Comparison of ENCODE assay signal across 11 cellular contexts in the genomic region with DNA sequence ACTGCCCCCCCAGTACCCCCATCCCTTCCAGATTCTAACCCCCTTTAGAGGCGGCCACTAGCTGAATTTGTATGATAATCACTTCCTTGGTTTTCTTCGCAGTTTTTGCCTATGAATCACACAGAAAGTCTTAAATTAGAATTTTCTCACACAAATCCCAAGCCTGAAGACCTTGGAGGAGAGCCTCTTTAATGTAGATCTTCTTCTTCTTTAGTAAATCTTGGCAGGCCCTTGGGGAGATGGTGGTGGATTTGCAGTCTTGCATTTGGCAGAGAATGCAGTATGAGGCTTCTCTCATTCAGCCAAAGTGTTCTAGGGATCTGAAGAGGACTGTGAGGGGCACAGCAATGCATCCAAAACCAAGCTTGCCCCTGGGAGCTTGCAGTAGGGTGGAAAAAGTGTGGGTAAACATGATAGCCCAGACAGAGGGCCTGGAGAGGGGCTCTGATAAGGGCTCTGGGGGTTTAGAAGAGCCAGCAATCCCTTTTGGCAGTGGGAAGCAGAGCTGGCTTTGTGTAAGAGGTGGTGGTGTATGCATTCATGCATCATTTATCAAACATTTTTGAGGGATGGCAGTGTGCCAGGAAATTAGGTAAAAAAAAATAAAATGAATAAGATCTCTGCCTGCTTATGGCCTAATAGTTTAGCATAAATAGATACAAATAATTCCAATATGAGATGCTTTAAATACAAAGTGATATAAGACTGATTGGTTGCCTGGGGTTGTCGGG. TPM values are rescaled to one million over a fixed set of nuclear protein-coding genes. Genes with fewer than 3 reads are reported as not detected.
DNase-seq lines count a peak whose midpoint lies in the region; ATAC-seq and TF ChIP-seq lines count a peak whose summit lies in the region.
"Had no signal": no experiment of that assay in that cellular context is flagged by ENCODE, and none has a peak within 500 bp of the region (broad histone marks: within the 10 kb centered on the region; RNA-seq: fewer than 3 reads in every experiment).

No MANE protein-coding gene starts in this region.

- H3K9me3 ChIP-seq in CD8-positive, alpha-beta memory T cell (ENCODE audit: low read length), result no peaks in the 10 kb centered on the region
- H3K9me3 ChIP-seq in gastrocnemius medialis (no peaks in the 10 kb centered on the region), transverse colon (no peaks in the 10 kb centered on the region)

- no peak overlapping the region for H3K4me3 ChIP-seq in CD8-positive, alpha-beta memory T cell (ENCODE audit: low read length)
- H3K4me3 ChIP-seq in gastrocnemius medialis (no peak overlapping the region), transverse colon (no peak overlapping the region)

- intact Hi-C loops in gastrocnemius medialis (cut with DNase I; ENCODE audit: low total_unique reads) (no loop called here), transverse colon (cut with DNase I; ENCODE audit: low total_unique reads) (no loop called here)

- TF ChIP-seq POLR2A in gastrocnemius medialis (IDR thresholded peaks at IDR 0.05), result no peak
- no peak for TF ChIP-seq POLR2A in transverse colon (IDR thresholded peaks at IDR 0.05)

- H3K4me1 Mint-ChIP-seq in CD8-positive, alpha-beta memory T cell, result peaks cover 44 to 64% (median 59%) of the 10 kb centered on the region in 3 donors
- peaks cover 30 to 39% (median 35%) of the 10 kb centered on the region in 3 donors for H3K4me1 Mint-ChIP-seq in IgD-negative memory B cell

- TF ChIP-seq CTCF in gastrocnemius medialis (IDR thresholded peaks at IDR 0.05 in 4 of 5, conservative IDR thresholded peaks at IDR 0.05 in 1 of 5), result no peak
- no peak for TF ChIP-seq CTCF in transverse colon (IDR thresholded peaks at IDR 0.05)

- peaks cover 0 to 5% (median 4%) of the 10 kb centered on the region in 3 donors for H3K36me3 Mint-ChIP-seq in CD8-positive, alpha-beta memory T cell
- no peaks in the 10 kb centered on the region for H3K36me3 Mint-ChIP-seq in IgD-negative memory B cell

- peaks cover 58% of the 10 kb centered on the region for H3K4me1 ChIP-seq in CD8-positive, alpha-beta memory T cell (ENCODE audit: insufficient read depth, low read length)
- H3K4me1 ChIP-seq in gastrocnemius medialis (no peaks in the 10 kb centered on the region), transverse colon (peaks cover 4 to 10% (median 6%) of the 10 kb centered on the region in 4 donors)

- no peaks in the 10 kb centered on the region for H3K36me3 ChIP-seq in CD8-positive, alpha-beta memory T cell (ENCODE audit: insufficient read depth, low read length)
- H3K36me3 ChIP-seq in gastrocnemius medialis, result no peaks in the 10 kb centered on the region
- H3K36me3 ChIP-seq in transverse colon, result no peaks in the 10 kb centered on the region

- H3K27ac ChIP-seq in CD8-positive, alpha-beta memory T cell (ENCODE audit: low read depth, low read length), result no peak overlapping the region
- H3K27ac ChIP-seq in gastrocnemius medialis, result no peak overlapping the region
- H3K27ac ChIP-seq in transverse colon, result no peak overlapping the region

- no peaks in the 10 kb centered on the region for H3K9me3 Mint-ChIP-seq in CD8-positive, alpha-beta memory T cell
- peaks cover 0 to 8% (median 6%) of the 10 kb centered on the region in 3 donors for H3K9me3 Mint-ChIP-seq in IgD-negative memory B cell

- no peak for DNase-seq in CD8-positive, alpha-beta memory T cell
- DNase-seq in astrocyte of the hippocampus (ENCODE audit: low read depth, low spot score) (peak; percentile 88), myocyte (ENCODE audit: low read depth) (peak; percentile 41), gastrocnemius medialis (no peak), MV-4-11 (lab: John Stamatoyannopoulos, UW) (no peak), transverse colon (no peak)
- DNase-seq: activated T-cell treated with anti-CD3 and anti-CD28 coated beads, Interleukin-2, amount 50 U/mL, for 24 hours; nucleus accumbens had no signal

- TF ChIP-seq EP300 in transverse colon (IDR thresholded peaks at IDR 0.05; ENCODE audit: low read depth), result no peak

- WGBS in transverse colon (ENCODE audit: low coverage in 1 of 2), 2 donors, result 86 to 92% methylated on average over 2 to 3 of the region's 3 CpGs

- H3K27me3 Mint-ChIP-seq in CD8-positive, alpha-beta memory T cell, result no peaks in the 10 kb centered on the region
- no peaks in the 10 kb centered on the region for H3K27me3 Mint-ChIP-seq in IgD-negative memory B cell
- H3K27me3 Mint-ChIP-seq: activated T-cell treated with anti-CD3 and anti-CD28 coated beads, Interleukin-2, amount 50 U/mL, for 24 hours had no signal

- peak overlapping the region in 6 of 8 donors; percentile 22 to 84 (median 57) for H3K27ac Mint-ChIP-seq in CD8-positive, alpha-beta memory T cell
- H3K27ac Mint-ChIP-seq in IgD-negative memory B cell, result peak overlapping the region in 2 of 3 donors; percentile 83 to 88
- H3K27ac Mint-ChIP-seq: activated T-cell treated with anti-CD3 and anti-CD28 coated beads, Interleukin-2, amount 50 U/mL, for 24 hours had no signal

- no peaks in the 10 kb centered on the region for H3K27me3 ChIP-seq in CD8-positive, alpha-beta memory T cell (ENCODE audit: insufficient read depth, low read length, poor library complexity, severe bottlenecking)
- H3K27me3 ChIP-seq in gastrocnemius medialis, result no peaks in the 10 kb centered on the region
- no peaks in the 10 kb centered on the region for H3K27me3 ChIP-seq in transverse colon

- peak overlapping the region in 1 of 7 donors; percentile 46 for H3K4me3 Mint-ChIP-seq in CD8-positive, alpha-beta memory T cell
- peak overlapping the region in 2 of 4 donors; percentile 19 to 68 for H3K4me3 Mint-ChIP-seq in IgD-negative memory B cell
- H3K4me3 Mint-ChIP-seq: activated T-cell treated with anti-CD3 and anti-CD28 coated beads, Interleukin-2, amount 50 U/mL, for 24 hours had no signal

- ATAC-seq in gastrocnemius medialis (no peak), HG03045 (IDR thresholded peaks at IDR 0.05; ENCODE audit: unreplicated experiment) (no peak)
- ATAC-seq: Right ventricle myocardium inferior had no signal

- CTCF ChIA-PET in CD8-positive, alpha-beta memory T cell (lab: Charles Lee), result no interaction called here

- in situ Hi-C loops in gastrocnemius medialis (cut with MboI; ENCODE audit: low sequenced_read_pairs in 4 of 4), result no loop called here
- in situ Hi-C loops in transverse colon (cut with MboI; ENCODE audit: low pct_ligation_motif_present in 1 of 4, low pct_unique_long_range_greater_than_20kb in 1 of 4, low sequenced_read_pairs in 3 of 4), result no loop called here

- POLR2A ChIA-PET in CD8-positive, alpha-beta memory T cell (lab: Charles Lee), result interaction anchor here (0.6 to 1.1 kb wide), 2 partner anchors 7 to 19 kb away, joined by 3 read pairs; no protein-coding TSS in a partner anchor

RNA-seq across cellular contexts. Expression of a gene that starts 7.7 kb away (rescaled TPM):
- total RNA-seq in CD8-positive, alpha-beta memory T cell, result 100 to 1,000 TPM; 317 to 347 TPM
- 294 TPM for polyA plus RNA-seq in CD8-positive, alpha-beta memory T cell
- 268 TPM for polyA plus RNA-seq in IgD-negative memory B cell
- 273 and 286 TPM in 2 replicates for total RNA-seq in myocyte
- polyA plus RNA-seq in myocyte (2012), result 183 TPM
- 100 to 1,000 TPM in 3 of 4 donors, 10 to 100 TPM in 1; 77.0 to 111 (median 108) TPM for total RNA-seq in gastrocnemius medialis
- 100 to 1,000 TPM; 140 to 245 (median 174) TPM for total RNA-seq in transverse colon

RNA-seq across cellular contexts. Expression of a gene that starts 43.4 kb away (rescaled TPM):
- total RNA-seq in CD8-positive, alpha-beta memory T cell, result not detected
- polyA plus RNA-seq in CD8-positive, alpha-beta memory T cell, result not detected
- not detected for polyA plus RNA-seq in IgD-negative memory B cell
- total RNA-seq in myocyte, result 0.78 and 2.6 TPM in 2 replicates
- 0.18 TPM for polyA plus RNA-seq in myocyte (2012)
- not detected for total RNA-seq in gastrocnemius medialis
- not detected for total RNA-seq in transverse colon
- total RNA-seq: Right ventricle myocardium inferior had no signal

Comparison
In these comparisons a context has a peak if more than half of its experiments do, and no peak if none do; other contexts are left out.
1. DNase-seq: peak in astrocyte of the hippocampus (single experiment) and myocyte (single experiment); none in CD8-positive, alpha-beta memory T cell (0 of 5), gastrocnemius medialis (0 of 2), MV-4-11 (single experiment) and transverse colon (single experiment).